ENCODE assay signal across 17 cellular contexts in the genomic region with DNA sequence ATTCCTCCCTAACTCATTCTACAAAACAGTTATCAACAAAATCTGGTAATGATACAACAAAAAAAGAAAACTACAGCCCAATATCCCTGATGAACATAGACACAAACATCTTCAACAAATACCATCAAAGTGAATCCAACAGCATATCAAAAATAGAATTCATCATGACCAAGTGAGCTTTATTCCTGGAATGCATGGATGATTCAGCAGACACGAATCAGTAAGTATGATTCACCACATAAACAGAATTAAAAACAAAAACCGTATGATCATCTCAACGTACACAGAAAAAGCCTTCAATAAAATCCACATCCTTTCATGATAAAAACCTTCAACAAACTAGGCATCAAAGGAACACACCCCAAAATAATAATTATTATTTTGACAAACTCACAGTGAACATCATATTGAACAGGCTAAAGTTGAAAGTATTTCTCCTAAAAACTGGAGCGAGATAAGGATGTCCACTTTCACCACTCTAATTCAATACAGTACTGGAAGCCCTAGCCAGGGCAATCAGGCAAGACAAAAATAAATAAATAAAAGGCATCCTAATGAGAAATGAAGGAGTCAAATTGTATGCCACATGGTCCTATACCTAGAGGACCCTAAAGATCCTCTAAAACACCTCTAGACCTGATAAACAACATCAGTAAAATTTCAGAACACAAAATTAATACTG.
DNase-seq lines count a peak whose midpoint lies in the region; ATAC-seq and TF ChIP-seq lines count a peak whose summit lies in the region.
"Had no signal": no experiment of that assay in that cellular context is flagged by ENCODE, and none has a peak within 500 bp of the region (broad histone marks: within the 10 kb centered on the region; RNA-seq: fewer than 3 reads in every experiment).

No MANE protein-coding gene starts in this region.

- H3K36me3 Mint-ChIP-seq in activated CD4-positive, alpha-beta memory T cell treated with anti-CD3 and anti-CD28 coated beads for 36 hours: no peaks in the 10 kb centered on the region
- H3K36me3 Mint-ChIP-seq in activated CD8-positive, alpha-beta T cell treated with anti-CD3 and anti-CD28 coated beads for 36 hours (ENCODE audit: low read depth): no peaks in the 10 kb centered on the region
- H3K36me3 Mint-ChIP-seq: immature natural killer cell; stimulated activated effector memory CD8-positive, alpha-beta T cell treated with anti-CD3 and anti-CD28 coated beads, Interleukin-12 subunit alpha, Interleukin-12 subunit beta, amount 100 ng/mL, for 72 hours had no signal

- intact Hi-C loops in activated CD4-positive, alpha-beta memory T cell treated with anti-CD3 and anti-CD28 coated beads for 36 hours (cut with micrococcal nuclease): no loop called here
- intact Hi-C loops in activated CD8-positive, alpha-beta T cell treated with anti-CD3 and anti-CD28 coated beads for 36 hours (cut with micrococcal nuclease): no loop called here

- no peaks in the 10 kb centered on the region for H3K4me1 Mint-ChIP-seq in activated CD4-positive, alpha-beta memory T cell treated with anti-CD3 and anti-CD28 coated beads for 36 hours (ENCODE audit: low read depth)
- no peaks in the 10 kb centered on the region for H3K4me1 Mint-ChIP-seq in activated CD8-positive, alpha-beta T cell treated with anti-CD3 and anti-CD28 coated beads for 36 hours (ENCODE audit: low read depth)
- H3K4me1 Mint-ChIP-seq: activated naive CD8-positive, alpha-beta T cell treated with anti-CD3 and anti-CD28 coated beads, Interleukin-2, amount 50 U/mL, for 24 hours; immature natural killer cell; nephron progenitor cell; stimulated activated effector memory CD8-positive, alpha-beta T cell treated with anti-CD3 and anti-CD28 coated beads, Interleukin-12 subunit alpha, Interleukin-12 subunit beta, amount 100 ng/mL, for 72 hours had no signal

- no peak overlapping the region for H3K4me3 Mint-ChIP-seq in activated CD4-positive, alpha-beta memory T cell treated with anti-CD3 and anti-CD28 coated beads for 36 hours
- H3K4me3 Mint-ChIP-seq in activated CD8-positive, alpha-beta T cell treated with anti-CD3 and anti-CD28 coated beads for 36 hours: no peak overlapping the region
- H3K4me3 Mint-ChIP-seq: activated naive CD8-positive, alpha-beta T cell treated with anti-CD3 and anti-CD28 coated beads, Interleukin-2, amount 50 U/mL, for 24 hours; effector memory CD8-positive, alpha-beta T cell; immature natural killer cell; nephron progenitor cell; stimulated activated effector memory CD8-positive, alpha-beta T cell treated with anti-CD3 and anti-CD28 coated beads, Interleukin-12 subunit alpha, Interleukin-12 subunit beta, amount 100 ng/mL, for 72 hours had no signal

- peaks cover 2% of the 10 kb centered on the region for H3K9me3 Mint-ChIP-seq in activated CD4-positive, alpha-beta memory T cell treated with anti-CD3 and anti-CD28 coated beads for 36 hours
- H3K9me3 Mint-ChIP-seq in activated CD8-positive, alpha-beta T cell treated with anti-CD3 and anti-CD28 coated beads for 36 hours: peaks cover 3% of the 10 kb centered on the region
- H3K9me3 Mint-ChIP-seq: activated naive CD8-positive, alpha-beta T cell treated with anti-CD3 and anti-CD28 coated beads, Interleukin-2, amount 50 U/mL, for 24 hours; nephron progenitor cell had no signal

- TF ChIP-seq CTCF in RWPE1 (conservative IDR thresholded peaks at IDR 0.05; ENCODE audit: low read depth): no peak
- no peak for TF ChIP-seq CTCF in epithelial cell of proximal tubule (conservative IDR thresholded peaks at IDR 0.05; ENCODE audit: low read depth, low read length)
- TF ChIP-seq CTCF in retinal pigment epithelial cell (conservative IDR thresholded peaks at IDR 0.05; ENCODE audit: low read depth, low read length): no peak
- no peak for TF ChIP-seq CTCF in activated CD8-positive, alpha-beta T cell treated with anti-CD3 and anti-CD28 coated beads for 36 hours (IDR thresholded peaks at IDR 0.05)

- H3K27ac ChIP-seq in RWPE1: no peak overlapping the region

- peaks cover 1% of the 10 kb centered on the region for H3K27me3 Mint-ChIP-seq in activated CD4-positive, alpha-beta memory T cell treated with anti-CD3 and anti-CD28 coated beads for 36 hours
- no peaks in the 10 kb centered on the region for H3K27me3 Mint-ChIP-seq in activated CD8-positive, alpha-beta T cell treated with anti-CD3 and anti-CD28 coated beads for 36 hours
- H3K27me3 Mint-ChIP-seq: activated naive CD8-positive, alpha-beta T cell treated with anti-CD3 and anti-CD28 coated beads, Interleukin-2, amount 50 U/mL, for 24 hours; effector memory CD8-positive, alpha-beta T cell had no signal

- POLR2A ChIA-PET in RWPE1 (lab: Yijun Ruan, JAX; ENCODE audit: low non-redundant PET): no interaction called here
- POLR2A ChIA-PET in activated CD4-positive, alpha-beta memory T cell treated with anti-CD3 and anti-CD28 coated beads for 36 hours (lab: Charles Lee): no interaction called here
- POLR2A ChIA-PET in activated CD8-positive, alpha-beta T cell treated with anti-CD3 and anti-CD28 coated beads for 36 hours (lab: Charles Lee): no interaction called here

- no peak overlapping the region for H3K4me3 ChIP-seq in epithelial cell of proximal tubule (ENCODE audit: low read depth, low read length)
- H3K4me3 ChIP-seq in retinal pigment epithelial cell (ENCODE audit: low read length): no peak overlapping the region

- H3K27ac Mint-ChIP-seq in activated CD4-positive, alpha-beta memory T cell treated with anti-CD3 and anti-CD28 coated beads for 36 hours: no peak overlapping the region
- H3K27ac Mint-ChIP-seq in activated CD8-positive, alpha-beta T cell treated with anti-CD3 and anti-CD28 coated beads for 36 hours: no peak overlapping the region
- H3K27ac Mint-ChIP-seq: activated naive CD8-positive, alpha-beta T cell treated with anti-CD3 and anti-CD28 coated beads, Interleukin-2, amount 50 U/mL, for 24 hours; effector memory CD8-positive, alpha-beta T cell; immature natural killer cell; nephron progenitor cell; stimulated activated effector memory CD8-positive, alpha-beta T cell treated with anti-CD3 and anti-CD28 coated beads, Interleukin-12 subunit alpha, Interleukin-12 subunit beta, amount 100 ng/mL, for 72 hours had no signal

- peak; percentile 93 for DNase-seq in EL
- DNase-seq in RWPE1 (ENCODE audit: low spot score): peak; percentile 59
- DNase-seq in epithelial cell of proximal tubule (ENCODE audit: low read depth): peak; percentile 54
- DNase-seq in retinal pigment epithelial cell (ENCODE audit: low read depth): peak; percentile 18
- no peak for DNase-seq in activated CD4-positive, alpha-beta memory T cell treated with anti-CD3 and anti-CD28 coated beads for 36 hours
- no peak for DNase-seq in activated CD8-positive, alpha-beta T cell treated with anti-CD3 and anti-CD28 coated beads for 36 hours
- DNase-seq: activated naive CD8-positive, alpha-beta T cell treated with anti-CD3 and anti-CD28 coated beads, Interleukin-2, amount 50 U/mL, for 24 hours; DMS153; effector memory CD8-positive, alpha-beta T cell; immature natural killer cell; NCI-H146; nephron progenitor cell; NK-92 treated with Interleukin-12 subunit alpha and Interleukin-12 subunit beta, amount 100 ng/mL, for 24 hours; T-helper 2 cell had no signal

- no peak for ATAC-seq in GM18498 (IDR thresholded peaks at IDR 0.05; ENCODE audit: unreplicated experiment)
- ATAC-seq in HG03139 (IDR thresholded peaks at IDR 0.05; ENCODE audit: unreplicated experiment): no peak
- ATAC-seq in activated CD8-positive, alpha-beta T cell treated with anti-CD3 and anti-CD28 coated beads for 36 hours: no peak
- ATAC-seq: activated naive CD8-positive, alpha-beta T cell treated with anti-CD3 and anti-CD28 coated beads, Interleukin-2, amount 50 U/mL, for 24 hours; effector memory CD8-positive, alpha-beta T cell; stimulated activated effector memory CD8-positive, alpha-beta T cell treated with anti-CD3 and anti-CD28 coated beads, Interleukin-12 subunit alpha, Interleukin-12 subunit beta, amount 100 ng/mL, for 72 hours had no signal

- CTCF ChIA-PET in RWPE1 (lab: Yijun Ruan, JAX): interaction anchor here (0.6 to 0.7 kb wide), 4 partner anchors 214 to 934 kb away, joined by 3 to 5 read pairs (median 4); no protein-coding TSS in a partner anchor
- CTCF ChIA-PET in activated CD4-positive, alpha-beta memory T cell treated with anti-CD3 and anti-CD28 coated beads for 36 hours (lab: Charles Lee): no interaction called here
- CTCF ChIA-PET in activated CD8-positive, alpha-beta T cell treated with anti-CD3 and anti-CD28 coated beads for 36 hours (lab: Charles Lee): no interaction called here

Comparison
In these comparisons a context has a peak if more than half of its experiments do, and no peak if none do; other contexts are left out.
1. DNase-seq: peak in EL (single experiment), RWPE1 (single experiment), epithelial cell of proximal tubule (single experiment) and retinal pigment epithelial cell (single experiment); none in activated CD4-positive, alpha-beta memory T cell treated with anti-CD3 and anti-CD28 coated beads for 36 hours (single experiment) and activated CD8-positive, alpha-beta T cell treated with anti-CD3 and anti-CD28 coated beads for 36 hours (single experiment).